Comparison of ENCODE assay signal across 16 cellular contexts in the genomic region with DNA sequence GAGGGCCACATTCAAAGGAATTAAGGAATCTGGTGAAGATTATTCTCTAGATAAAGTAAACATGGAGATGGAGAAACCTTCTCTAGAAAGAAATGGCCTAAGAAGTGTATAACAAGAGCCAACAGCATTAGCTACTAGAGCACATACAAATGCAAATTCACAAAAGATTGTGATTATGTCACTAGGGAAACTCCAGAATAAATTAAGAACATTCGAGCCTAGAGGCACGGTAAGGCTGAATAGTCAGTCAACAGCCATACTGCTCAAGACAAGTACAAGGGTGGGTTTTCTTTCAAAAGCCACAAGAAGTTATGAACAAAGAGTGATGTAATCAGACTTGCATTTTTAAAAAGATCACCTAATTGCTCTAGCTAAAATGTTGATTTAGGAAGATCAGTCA. TPM values are rescaled to one million over a fixed set of nuclear protein-coding genes. Genes with fewer than 3 reads are reported as not detected.
DNase-seq lines count a peak whose midpoint lies in the region; FAIRE-seq and TF ChIP-seq lines count a peak whose summit lies in the region.
"Had no signal": no experiment of that assay in that cellular context is flagged by ENCODE, and none has a peak within 500 bp of the region (broad histone marks: within the 10 kb centered on the region; RNA-seq: fewer than 3 reads in every experiment).

No MANE protein-coding gene starts in this region.

- H3K4me2 ChIP-seq in astrocyte (ENCODE audit: low read length) (no peak overlapping the region), neuronal stem cell (ENCODE audit: insufficient read depth, low read length, poor library complexity, severe bottlenecking) (no peak overlapping the region)
- H3K4me2 ChIP-seq: neural progenitor cell had no signal

- no peak for TF ChIP-seq EP300 in tibial nerve (IDR thresholded peaks at IDR 0.05)

- no peak overlapping the region for H4K91ac ChIP-seq in neuronal stem cell (ENCODE audit: low read depth, low read length, poor library complexity)

- H3K36me3 Mint-ChIP-seq in activated naive CD4-positive, alpha-beta T cell treated with anti-CD3 and anti-CD28 coated beads for 36 hours (ENCODE audit: low read depth), result peaks cover 56% of the 10 kb centered on the region
- H3K36me3 Mint-ChIP-seq in astrocyte (ENCODE audit: low read depth, unreplicated experiment), result peaks cover 13% of the 10 kb centered on the region

- H2BK120ac ChIP-seq in neuronal stem cell (ENCODE audit: low read depth, low read length), result no peak overlapping the region

- H3K4me3 Mint-ChIP-seq in activated naive CD4-positive, alpha-beta T cell treated with anti-CD3 and anti-CD28 coated beads for 36 hours, result no peak overlapping the region
- no peak overlapping the region for H3K4me3 Mint-ChIP-seq in astrocyte (ENCODE audit: unreplicated experiment)
- H3K4me3 Mint-ChIP-seq: neural progenitor cell; T-helper 1 cell treated with Interleukin-12 subunit alpha and Interleukin-12 subunit beta and Interleukin-4 antibody, amounts not matched to agents 30 μg/mL and 1 μg/mL, for 36 hours had no signal

- no CpG with 5 or more reads among the region's 2 CpGs for WGBS in neuronal stem cell (ENCODE audit: extremely low coverage in 2 of 2, insufficient read length in 2 of 2, insufficient replicate concordance in 1 of 2), 2 donors
- WGBS in tibial nerve, 2 donors, result 47 to 55% methylated on average over 2 of the region's 2 CpGs

- no peak overlapping the region for H3K4me3 ChIP-seq in HAP-1
- no peak overlapping the region for H3K4me3 ChIP-seq in astrocyte (ENCODE audit: insufficient read depth, low read depth, low read length)
- no peak overlapping the region for H3K4me3 ChIP-seq in neuronal stem cell (ENCODE audit: low read length in 2 of 2)
- H3K4me3 ChIP-seq in tibial nerve, result no peak overlapping the region
- H3K4me3 ChIP-seq: dorsolateral prefrontal cortex, neural progenitor cell had no signal

- H3K9ac ChIP-seq in astrocyte (ENCODE audit: low read length), result no peak overlapping the region
- no peak overlapping the region for H3K9ac ChIP-seq in neuronal stem cell (ENCODE audit: low read depth, low read length, poor library complexity)
- H3K9ac ChIP-seq: neural progenitor cell had no signal

- H3K9me3 ChIP-seq in HAP-1 (no peaks in the 10 kb centered on the region), astrocyte (ENCODE audit: insufficient read depth, low read depth, low read length) (no peaks in the 10 kb centered on the region), neuronal stem cell (replicated peaks in 1 of 2; ENCODE audit: control insufficient read depth in 2 of 2, insufficient read depth in 1 of 2, low read depth in 1 of 2, low read length in 2 of 2) (no peaks in the 10 kb centered on the region), tibial nerve (no peaks in the 10 kb centered on the region)

- H3K36me3 ChIP-seq in HAP-1 (replicated peaks) (peaks cover 59% of the 10 kb centered on the region), astrocyte (ENCODE audit: insufficient read depth, low read length) (peaks cover 51% of the 10 kb centered on the region), neuronal stem cell (replicated peaks in 1 of 2; ENCODE audit: control insufficient read depth in 2 of 2, insufficient read depth in 2 of 2, low read length in 2 of 2) (peaks cover 16 to 95% of the 10 kb centered on the region in 2 donors), tibial nerve (peaks cover 0 to 67% (median 13%) of the 10 kb centered on the region in 3 donors)

- H3K27me3 Mint-ChIP-seq in activated naive CD4-positive, alpha-beta T cell treated with anti-CD3 and anti-CD28 coated beads for 36 hours (ENCODE audit: low read depth), result no peaks in the 10 kb centered on the region
- H3K27me3 Mint-ChIP-seq in astrocyte (ENCODE audit: low read depth, unreplicated experiment), result no peaks in the 10 kb centered on the region

- H3K27me3 ChIP-seq in HAP-1 (ENCODE audit: low read depth), result no peaks in the 10 kb centered on the region
- no peaks in the 10 kb centered on the region for H3K27me3 ChIP-seq in astrocyte (ENCODE audit: insufficient read depth, low read length)
- H3K27me3 ChIP-seq in neuronal stem cell (ENCODE audit: control insufficient read depth in 3 of 3, insufficient read depth in 3 of 3, low read depth in 1 of 3, low read length in 3 of 3), result no peaks in the 10 kb centered on the region
- no peaks in the 10 kb centered on the region for H3K27me3 ChIP-seq in tibial nerve
- H3K27me3 ChIP-seq: dorsolateral prefrontal cortex, neural progenitor cell had no signal

- H3K79me1 ChIP-seq in neuronal stem cell (ENCODE audit: low read depth, low read length), result peaks cover 5% of the 10 kb centered on the region

- intact Hi-C loops in activated naive CD4-positive, alpha-beta T cell treated with anti-CD3 and anti-CD28 coated beads for 36 hours (cut with micrococcal nuclease), result loop anchor here (1.0 to 2.0 kb wide), 2 partner anchors 24 to 427 kb away; no protein-coding TSS in a partner anchor

- no peak overlapping the region for H3K23ac ChIP-seq in neuronal stem cell (ENCODE audit: low read depth, low read length, poor library complexity)

- H3K14ac ChIP-seq in neuronal stem cell (ENCODE audit: low read length), result no peak overlapping the region

- H3K9me3 Mint-ChIP-seq in activated naive CD4-positive, alpha-beta T cell treated with anti-CD3 and anti-CD28 coated beads for 36 hours, result no peaks in the 10 kb centered on the region
- H3K9me3 Mint-ChIP-seq in astrocyte (ENCODE audit: unreplicated experiment), result no peaks in the 10 kb centered on the region
- H3K9me3 Mint-ChIP-seq: neural progenitor cell; T-helper 1 cell treated with Interleukin-12 subunit alpha and Interleukin-12 subunit beta and Interleukin-4 antibody, amounts not matched to agents 30 μg/mL and 1 μg/mL, for 36 hours had no signal

- H3K4ac ChIP-seq in neuronal stem cell (ENCODE audit: low read length), result no peak overlapping the region

- H2BK12ac ChIP-seq in neuronal stem cell (ENCODE audit: low read length), result no peak overlapping the region

- H2AFZ ChIP-seq in astrocyte (ENCODE audit: low read depth, low read length) (no peak overlapping the region), neuronal stem cell (ENCODE audit: low read length) (no peak overlapping the region)
- H2AFZ ChIP-seq: neural progenitor cell had no signal

- peaks cover 18% of the 10 kb centered on the region for H3K4me1 ChIP-seq in HAP-1
- H3K4me1 ChIP-seq in astrocyte (ENCODE audit: insufficient read depth, low read length), result peaks cover 5% of the 10 kb centered on the region
- H3K4me1 ChIP-seq in neuronal stem cell (ENCODE audit: control insufficient read depth in 2 of 2, insufficient read depth in 1 of 2, low read depth in 1 of 2, low read length in 2 of 2), result no peaks in the 10 kb centered on the region
- H3K4me1 ChIP-seq in tibial nerve, result peaks cover 0 to 52% (median 7%) of the 10 kb centered on the region in 4 donors
- H3K4me1 ChIP-seq: neural progenitor cell had no signal

- H3K79me2 ChIP-seq in astrocyte (ENCODE audit: insufficient read depth, low read length), result peaks cover 94% of the 10 kb centered on the region

- CTCF ChIA-PET in activated naive CD4-positive, alpha-beta T cell treated with anti-CD3 and anti-CD28 coated beads for 36 hours (lab: Charles Lee), result interaction anchor here (0.7 to 1.4 kb wide), 3 partner anchors 57 to 339 kb away, joined by 3 to 4 read pairs (median 3); no protein-coding TSS in a partner anchor

- H3K18ac ChIP-seq in neuronal stem cell (ENCODE audit: low read length), result no peak overlapping the region

- H4K20me1 ChIP-seq in astrocyte (ENCODE audit: insufficient read depth, low read length), result peaks cover 92% of the 10 kb centered on the region

- peak overlapping the region; percentile 65 for H3K27ac Mint-ChIP-seq in activated naive CD4-positive, alpha-beta T cell treated with anti-CD3 and anti-CD28 coated beads for 36 hours
- peak overlapping the region; percentile 34 for H3K27ac Mint-ChIP-seq in astrocyte (ENCODE audit: unreplicated experiment)
- H3K27ac Mint-ChIP-seq: neural progenitor cell; T-helper 1 cell treated with Interleukin-12 subunit alpha and Interleukin-12 subunit beta and Interleukin-4 antibody, amounts not matched to agents 30 μg/mL and 1 μg/mL, for 36 hours had no signal

- H3K4me1 Mint-ChIP-seq in activated naive CD4-positive, alpha-beta T cell treated with anti-CD3 and anti-CD28 coated beads for 36 hours (ENCODE audit: low read depth), result peaks cover 50% of the 10 kb centered on the region
- peaks cover 4% of the 10 kb centered on the region for H3K4me1 Mint-ChIP-seq in astrocyte (ENCODE audit: low read depth, unreplicated experiment)
- H3K4me1 Mint-ChIP-seq: neural progenitor cell had no signal

- in situ Hi-C loops in HAP-1 (cut with MboI; ENCODE audit: low sequenced_read_pairs), result no loop called here

- H2AK5ac ChIP-seq in neuronal stem cell (ENCODE audit: low read depth, low read length), result no peak overlapping the region

- H2BK5ac ChIP-seq in neuronal stem cell (ENCODE audit: low read length), result no peak overlapping the region

- FAIRE-seq in astrocyte (lab: Jason Lieb, UNC), result no peak

- H2BK15ac ChIP-seq in neuronal stem cell (ENCODE audit: low read length), result no peak overlapping the region

- TF ChIP-seq CTCF in astrocyte (IDR thresholded peaks at IDR 0.05; ENCODE audit: insufficient read depth, low read depth, low read length) (no peak), tibial nerve (IDR thresholded peaks at IDR 0.05) (no peak)

- no peak overlapping the region for H3K27ac ChIP-seq in astrocyte (ENCODE audit: low read depth, low read length)
- no peak overlapping the region for H3K27ac ChIP-seq in neuronal stem cell (replicated peaks; ENCODE audit: low read length)
- no peak overlapping the region for H3K27ac ChIP-seq in tibial nerve
- H3K27ac ChIP-seq: neural progenitor cell had no signal

- DNase-seq in activated naive CD4-positive, alpha-beta T cell treated with anti-CD3 and anti-CD28 coated beads for 36 hours, result no peak
- DNase-seq in activated naive CD4-positive, alpha-beta T cell treated with Interleukin-2 at 50 U/mL for 16 hours, result no peak
- DNase-seq in HAP-1 (ENCODE audit: low spot score in 2 of 2), result peak; percentile 43 to 94
- peak; percentile 14 for DNase-seq in astrocyte (ENCODE audit: low read depth)
- peak; percentile 50 for DNase-seq in renal cortical epithelial cell (ENCODE audit: low read depth)
- DNase-seq in neuronal stem cell (ENCODE audit: low spot score), result no peak
- no peak for DNase-seq in activated CD4-positive, alpha-beta T cell treated with anti-CD3 and anti-CD28 coated beads for 4 hours
- no peak for DNase-seq in tibial nerve (ENCODE audit: low spot score in 2 of 2)
- DNase-seq: dorsolateral prefrontal cortex, mammary epithelial cell, NCI-H187, NCI-H446, Right ventricle myocardium superior, substantia nigra had no signal

- TF ChIP-seq POLR2A in tibial nerve (IDR thresholded peaks at IDR 0.05), result no peak

- H4K8ac ChIP-seq in neuronal stem cell (ENCODE audit: low read depth, low read length), result no peak overlapping the region

RNA-seq across cellular contexts. Expression of a gene that starts 25.4 kb away (rescaled TPM):
- 100 to 1,000 TPM; 114 to 118 TPM for total RNA-seq in activated naive CD4-positive, alpha-beta T cell treated with anti-CD3 and anti-CD28 coated beads for 36 hours
- total RNA-seq in astrocyte (79.5 and 80.7 TPM in 2 replicates), renal cortical epithelial cell (68.4 and 127 TPM in 2 replicates), tibial nerve (100 to 1,000 TPM in 1 of 4 donors, 10 to 100 TPM in 3; 63.3 to 104 (median 80.2) TPM)
- 58.3 TPM for polyA plus RNA-seq in neuronal stem cell (2013, experiment 1 of 2)
- polyA plus RNA-seq in neuronal stem cell (2013, experiment 2 of 2), result 58.7 TPM

Comparison
In these comparisons a context has a peak if more than half of its experiments do, and no peak if none do; other contexts are left out.
1. DNase-seq: peak in HAP-1 (2 of 2), astrocyte (single experiment) and renal cortical epithelial cell (single experiment); none in activated naive CD4-positive, alpha-beta T cell treated with anti-CD3 and anti-CD28 coated beads for 36 hours (single experiment), activated naive CD4-positive, alpha-beta T cell treated with Interleukin-2 at 50 U/mL for 16 hours (single experiment), neuronal stem cell (single experiment), activated CD4-positive, alpha-beta T cell treated with anti-CD3 and anti-CD28 coated beads for 4 hours (0 of 2) and tibial nerve (0 of 2).